In the genomic region with DNA sequence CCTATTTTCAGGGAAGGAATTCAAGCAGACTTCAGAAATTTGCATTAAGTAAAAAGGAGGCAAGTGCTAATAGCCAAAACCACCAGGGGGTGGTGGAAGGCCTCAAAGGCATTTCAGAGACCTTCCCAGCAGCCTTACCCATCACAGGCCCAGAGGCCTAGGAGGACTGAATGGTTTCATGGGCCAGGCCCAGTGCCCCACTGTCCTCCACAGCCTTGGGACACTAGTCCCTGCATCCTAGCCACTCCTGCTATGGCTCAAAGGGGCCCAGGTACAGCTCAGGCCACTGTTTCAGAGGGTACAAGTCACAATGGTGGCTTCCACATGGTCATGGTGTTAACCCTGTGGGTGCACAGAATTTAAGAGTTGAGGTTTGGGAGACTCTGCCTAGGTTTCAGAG, we compare ENCODE assay signal across 25 cellular contexts.
"Had no signal": no experiment of that assay in that cellular context is flagged by ENCODE, and none has a peak within 500 bp of the region (broad histone marks: within the 10 kb centered on the region; RNA-seq: fewer than 3 reads in every experiment).

No MANE protein-coding gene starts in this region.

- FAIRE-seq: endometrium, small intestine, TTC549 had no signal

- H3K27ac Mint-ChIP-seq: activated CD4-positive, alpha-beta memory T cell treated with anti-CD3 and anti-CD28 coated beads for 36 hours; activated CD8-positive, alpha-beta memory T cell treated with anti-CD3 and anti-CD28 coated beads, Interleukin-2, amount 10 ng/mL, durations not matched to agents 7 days and 5 days; activated naive CD4-positive, alpha-beta T cell treated with anti-CD3 and anti-CD28 coated beads, Interleukin-2, amount 10 ng/mL, durations not matched to agents 7 days and 5 days; stimulated activated effector memory CD8-positive, alpha-beta T cell treated with anti-CD3 and anti-CD28 coated beads, Interleukin-12 subunit alpha, Interleukin-12 subunit beta, amount 100 ng/mL, for 72 hours had no signal

- H3K4me3 ChIP-seq: body of pancreas, cardiac muscle cell, left lung, lung, vagina had no signal

- H3K4me1 Mint-ChIP-seq: activated CD8-positive, alpha-beta memory T cell treated with anti-CD3 and anti-CD28 coated beads, Interleukin-2, amount 10 ng/mL, durations not matched to agents 7 days and 5 days; activated naive CD4-positive, alpha-beta T cell treated with anti-CD3 and anti-CD28 coated beads, Interleukin-2, amount 10 ng/mL, durations not matched to agents 7 days and 5 days; immature natural killer cell; naive thymus-derived CD4-positive, alpha-beta T cell; neural crest cell; stimulated activated effector memory CD8-positive, alpha-beta T cell treated with anti-CD3 and anti-CD28 coated beads, Interleukin-12 subunit alpha, Interleukin-12 subunit beta, amount 100 ng/mL, for 72 hours had no signal

- DNase-seq: activated CD4-positive, alpha-beta memory T cell treated with anti-CD3 and anti-CD28 coated beads for 36 hours; activated CD4-positive, alpha-beta T cell treated with anti-CD3 and anti-CD28 coated beads for 1 hour; activated CD8-positive, alpha-beta memory T cell treated with anti-CD3 and anti-CD28 coated beads, Interleukin-2, amount 10 ng/mL, durations not matched to agents 7 days and 5 days; activated effector memory CD4-positive, alpha-beta T cell treated with anti-CD3 and anti-CD28 coated beads, Interleukin-2, amount 50 U/mL, for 16 hours; activated naive CD4-positive, alpha-beta T cell treated with anti-CD3 and anti-CD28 coated beads, Interleukin-2, amount 10 ng/mL, durations not matched to agents 7 days and 5 days; activated T-cell treated with anti-CD3 and anti-CD28 coated beads for 4 hours; anterior cingulate cortex; body of pancreas; foreskin keratinocyte; immature natural killer cell; left lung; naive thymus-derived CD4-positive, alpha-beta T cell; occipital lobe; stimulated activated CD4-positive, alpha-beta T cell treated with anti-CD3 and anti-CD28 coated beads, Interleukin-2, amount 100 ng/mL, for 24 hours; trophoblast cell; WERI-Rb-1 had no signal

- H3K9me3 Mint-ChIP-seq: immature natural killer cell had no signal

- H3K4me3 Mint-ChIP-seq: activated CD4-positive, alpha-beta memory T cell treated with anti-CD3 and anti-CD28 coated beads for 36 hours; activated CD8-positive, alpha-beta memory T cell treated with anti-CD3 and anti-CD28 coated beads, Interleukin-2, amount 10 ng/mL, durations not matched to agents 7 days and 5 days; activated naive CD4-positive, alpha-beta T cell treated with anti-CD3 and anti-CD28 coated beads, Interleukin-2, amount 10 ng/mL, durations not matched to agents 7 days and 5 days; immature natural killer cell; neural crest cell; stimulated activated effector memory CD8-positive, alpha-beta T cell treated with anti-CD3 and anti-CD28 coated beads, Interleukin-12 subunit alpha, Interleukin-12 subunit beta, amount 100 ng/mL, for 72 hours had no signal

- H3K9me3 ChIP-seq: vagina had no signal

- H3K27me3 ChIP-seq: body of pancreas, cardiac muscle cell, foreskin keratinocyte, left lung, vagina had no signal

- H3K27ac ChIP-seq: body of pancreas, cardiac muscle cell, foreskin keratinocyte, left lung, vagina, WERI-Rb-1 had no signal

- ATAC-seq: activated CD8-positive, alpha-beta memory T cell treated with anti-CD3 and anti-CD28 coated beads, Interleukin-2, amount 10 ng/mL, durations not matched to agents 7 days and 5 days; body of pancreas; foreskin keratinocyte; left lung; naive thymus-derived CD4-positive, alpha-beta T cell; sciatic nerve; stimulated activated effector memory CD8-positive, alpha-beta T cell treated with anti-CD3 and anti-CD28 coated beads, Interleukin-12 subunit alpha, Interleukin-12 subunit beta, amount 100 ng/mL, for 72 hours had no signal

- H3K4me1 ChIP-seq: body of pancreas, foreskin keratinocyte, left lung, vagina had no signal

- H3K27me3 Mint-ChIP-seq: activated CD4-positive, alpha-beta memory T cell treated with anti-CD3 and anti-CD28 coated beads for 36 hours; activated CD8-positive, alpha-beta memory T cell treated with anti-CD3 and anti-CD28 coated beads, Interleukin-2, amount 10 ng/mL, durations not matched to agents 7 days and 5 days; activated naive CD4-positive, alpha-beta T cell treated with anti-CD3 and anti-CD28 coated beads, Interleukin-2, amount 10 ng/mL, durations not matched to agents 7 days and 5 days; naive thymus-derived CD4-positive, alpha-beta T cell had no signal
